In genomic region chr20:23350855-23351838, GRCh38 we compare ENCODE assay signal across 8 cellular contexts. TPM values are rescaled to one million over a fixed set of nuclear protein-coding genes. Genes with fewer than 3 reads are reported as not detected.
DNase-seq lines count a peak whose midpoint lies in the region; ATAC-seq and TF ChIP-seq lines count a peak whose summit lies in the region.

No MANE protein-coding gene starts in this region.

- peak overlapping the region; percentile 66 for H2AFZ ChIP-seq in smooth muscle cell (ENCODE audit: low read depth)

- no peaks in the 10 kb centered on the region for H3K36me3 ChIP-seq in smooth muscle cell (ENCODE audit: low read depth)

- peaks cover 5% of the 10 kb centered on the region for H3F3A ChIP-seq in smooth muscle cell (ENCODE audit: low read depth)

- in situ Hi-C loops in astrocyte of the cerebellum (cut with HindIII; ENCODE audit: low sequenced_read_pairs) = no loop called here

- H3K4me3 ChIP-seq in astrocyte of the cerebellum (ENCODE audit: low read depth, low read length) (peak overlapping the region; percentile 97), iPS-18c (ENCODE audit: insufficient read depth, low read depth, low read length) (peak overlapping the region; percentile 89), smooth muscle cell (peak overlapping the region; percentile 66)

- H3K4me2 ChIP-seq in smooth muscle cell = peak overlapping the region; percentile 86

- peak; percentile 16 for ATAC-seq in GM21825 (IDR thresholded peaks at IDR 0.05; ENCODE audit: unreplicated experiment)

- 2% methylated on average over 63 of the region's 65 CpGs for WGBS in smooth muscle cell (ENCODE audit: low lambda C conversion rate)

- no peaks in the 10 kb centered on the region for H3K27me3 ChIP-seq in smooth muscle cell (ENCODE audit: low read depth)

- H3K9me3 ChIP-seq in iPS-18c (ENCODE audit: control insufficient read depth, insufficient read depth, low read length) = peaks cover 2% of the 10 kb centered on the region
- H3K9me3 ChIP-seq in smooth muscle cell (replicated peaks; ENCODE audit: low read depth) = no peaks in the 10 kb centered on the region

- H4K20me1 ChIP-seq in smooth muscle cell (ENCODE audit: low read depth) = peaks cover 22% of the 10 kb centered on the region

- H3K27ac ChIP-seq in smooth muscle cell (ENCODE audit: low read depth) = peak overlapping the region; percentile 96

- TF ChIP-seq CTCF in astrocyte of the cerebellum (IDR thresholded peaks at IDR 0.05; ENCODE audit: low read depth, low read length, missing control alignments) = no peak
- no peak for TF ChIP-seq CTCF in smooth muscle cell (IDR thresholded peaks at IDR 0.05; ENCODE audit: borderline replicate concordance, insufficient read depth, poor library complexity, severe bottlenecking)

- peak overlapping the region; percentile 88 for H3K9ac ChIP-seq in smooth muscle cell (ENCODE audit: low read depth)

- H3K79me2 ChIP-seq in smooth muscle cell (ENCODE audit: low read depth) = peaks cover 23% of the 10 kb centered on the region

- DNase-seq in ELR (ENCODE audit: low read depth) (peak; percentile 59), LHCN-M2 (ENCODE audit: low read depth) (peak; percentile 45), T-helper 22 cell (ENCODE audit: low read depth) (peak; percentile 50), astrocyte of the cerebellum (ENCODE audit: low read depth) (no peak), smooth muscle cell (lab: John Stamatoyannopoulos, UW; ENCODE audit: unreplicated experiment) (peak; percentile 46), 8988T (no peak)

- peaks cover 16% of the 10 kb centered on the region for H3K4me1 ChIP-seq in smooth muscle cell (ENCODE audit: low read depth)

RNA-seq across cellular contexts. Expression of gene NXT1, which starts 0.6 kb away (rescaled TPM):
- 54.2 and 73.4 TPM in 2 replicates for total RNA-seq in LHCN-M2 (2014; rRNA removed)
- polyA plus RNA-seq in LHCN-M2 (2012) = 22.2 TPM
- total RNA-seq in smooth muscle cell = 43.7 and 49.6 TPM in 2 replicates
- 45.3 and 46.1 TPM in 2 replicates for polyA plus RNA-seq in smooth muscle cell

RNA-seq across cellular contexts. Expression of gene GZF1, which starts 10.8 kb away (rescaled TPM):
- total RNA-seq in LHCN-M2 (2014; rRNA removed) = 18.7 and 19.6 TPM in 2 replicates
- polyA plus RNA-seq in LHCN-M2 (2012) = 8.7 TPM
- total RNA-seq in smooth muscle cell = 13.7 and 17.3 TPM in 2 replicates
- polyA plus RNA-seq in smooth muscle cell = 6.0 and 7.5 TPM in 2 replicates

Comparison
In these comparisons a context has a peak if more than half of its experiments do, and no peak if none do; other contexts are left out.
1. DNase-seq: peak in ELR (single experiment), LHCN-M2 (single experiment), T-helper 22 cell (single experiment) and smooth muscle cell (single experiment); none in astrocyte of the cerebellum (single experiment) and 8988T (single experiment).
2. Peak in every context shown above with its lines, with median percentiles within 50 percentile points of each other: H3K4me3 ChIP-seq.